15 cellular contexts compared by ENCODE assay signal in the genomic region with DNA sequence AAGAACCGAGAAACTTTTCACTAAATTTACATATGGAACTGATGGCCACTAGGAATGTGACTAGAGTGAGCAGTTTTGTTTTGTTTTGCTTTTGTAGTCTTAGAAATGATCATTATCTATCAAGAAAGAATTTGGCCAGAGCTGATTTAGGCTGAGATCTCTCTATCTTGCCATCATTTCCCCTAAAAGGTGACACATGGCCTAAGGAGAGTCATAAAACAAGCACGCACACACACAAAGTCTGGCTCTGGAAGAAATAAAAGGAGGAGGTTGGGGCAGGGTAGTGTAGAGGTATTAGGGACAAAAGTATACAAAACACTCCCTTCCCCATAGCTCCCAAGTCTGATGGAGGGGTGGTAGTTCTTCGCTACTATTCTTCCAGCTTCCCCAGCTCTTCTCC. TPM values are rescaled to one million over a fixed set of nuclear protein-coding genes. Genes with fewer than 3 reads are reported as not detected.
A peak's percentile ranks its signal among the peaks of the same experiment; 100 is the strongest.
DNase-seq lines count a peak whose midpoint lies in the region; ATAC-seq and TF ChIP-seq lines count a peak whose summit lies in the region.
"Had no signal": no experiment of that assay in that cellular context is flagged by ENCODE, and none has a peak within 500 bp of the region (broad histone marks: within the 10 kb centered on the region; RNA-seq: fewer than 3 reads in every experiment).

No MANE protein-coding gene starts in this region.

- ATAC-seq in CD8-positive, alpha-beta T cell = no peak
- ATAC-seq in WTC11 = no peak
- ATAC-seq in HG03196 (IDR thresholded peaks at IDR 0.05; ENCODE audit: unreplicated experiment) = no peak
- ATAC-seq: K562 had no signal

- no peak overlapping the region for H3K4me3 Mint-ChIP-seq in CD8-positive, alpha-beta T cell
- no peak overlapping the region for H3K4me3 Mint-ChIP-seq in WTC11

- peak overlapping the region; percentile 81 for H3K27ac Mint-ChIP-seq in CD8-positive, alpha-beta T cell
- H3K27ac Mint-ChIP-seq in WTC11 = peak overlapping the region; percentile 77

- 80 to 95% methylated on average over 3 of the region's 3 CpGs for WGBS in thyroid gland, 2 donors

- TF ChIP-seq POLR2A in uterus (IDR thresholded peaks at IDR 0.05) (no peak), thyroid gland (IDR thresholded peaks at IDR 0.05) (no peak)

- H3K4me1 Mint-ChIP-seq in CD8-positive, alpha-beta T cell (ENCODE audit: low read depth) = peaks cover 86% of the 10 kb centered on the region
- H3K4me1 Mint-ChIP-seq in WTC11 = peaks cover 69% of the 10 kb centered on the region

- H3K9me3 Mint-ChIP-seq in CD8-positive, alpha-beta T cell = peaks cover 7% of the 10 kb centered on the region
- H3K9me3 Mint-ChIP-seq in WTC11 = no peaks in the 10 kb centered on the region

- no peak overlapping the region for H3K27ac ChIP-seq in CD8-positive, alpha-beta T cell (ENCODE audit: low read depth, low read length)
- H3K27ac ChIP-seq in uterus = no peak overlapping the region
- no peak overlapping the region for H3K27ac ChIP-seq in thyroid gland
- H3K27ac ChIP-seq: cardiac muscle cell had no signal

- H3K27me3 Mint-ChIP-seq in CD8-positive, alpha-beta T cell (ENCODE audit: low read depth) = no peaks in the 10 kb centered on the region
- H3K27me3 Mint-ChIP-seq in WTC11 (ENCODE audit: low read depth) = no peaks in the 10 kb centered on the region

- peaks cover 92% of the 10 kb centered on the region for H3K36me3 Mint-ChIP-seq in CD8-positive, alpha-beta T cell
- H3K36me3 Mint-ChIP-seq in WTC11 = 0 out of 2 replicates have a peak, but pooled peaks cover 2% of the 10 kb centered on the region

- DNase-seq in AG10803 (ENCODE audit: low read depth) = peak; percentile 56
- DNase-seq in CD8-positive, alpha-beta T cell = no peak
- no peak for DNase-seq in WTC11 (ENCODE audit: low spot score)
- DNase-seq in kidney tubule cell (ENCODE audit: low spot score) = peak; percentile 10
- DNase-seq in uterus = no peak
- no peak for DNase-seq in NK-92 (lab: John Stamatoyannopoulos, UW; ENCODE audit: unreplicated experiment)
- DNase-seq in thyroid gland = no peak
- DNase-seq: activated CD4-positive, alpha-beta T cell treated with anti-CD3 and anti-CD28 coated beads for 1 hour; head of caudate nucleus; NCI-H2029; NCI-H510A treated with DMSO at 0.1 percent for 48 hours; T1000 had no signal

- CTCF ChIA-PET in CD8-positive, alpha-beta T cell (lab: Charles Lee) = interaction anchor here (1.3 to 5.4 kb wide), 8 partner anchors 9 to 192 kb away, joined by 3 to 23 read pairs (median 4); no protein-coding TSS in a partner anchor
- CTCF ChIA-PET in WTC11 (lab: Charles Lee) = interaction anchor here (0.9 to 1.7 kb wide), 5 partner anchors 9 to 139 kb away, joined by 3 to 8 read pairs (median 5); no protein-coding TSS in a partner anchor

- no peak overlapping the region for H3K4me3 ChIP-seq in AG10803 (ENCODE audit: low read length)
- H3K4me3 ChIP-seq in CD8-positive, alpha-beta T cell (ENCODE audit: low read depth, low read length) = no peak overlapping the region
- no peak overlapping the region for H3K4me3 ChIP-seq in uterus
- H3K4me3 ChIP-seq in thyroid gland (replicated peaks in 1 of 3) = no peak overlapping the region
- H3K4me3 ChIP-seq: cardiac muscle cell, K562 had no signal

- peaks cover 37% of the 10 kb centered on the region for H3K36me3 ChIP-seq in CD8-positive, alpha-beta T cell (ENCODE audit: insufficient read depth, low read length)
- H3K36me3 ChIP-seq in uterus = no peaks in the 10 kb centered on the region
- H3K36me3 ChIP-seq in thyroid gland = no peaks in the 10 kb centered on the region
- H3K36me3 ChIP-seq: cardiac muscle cell had no signal

- no peak for TF ChIP-seq CTCF in AG10803 (conservative IDR thresholded peaks at IDR 0.05; ENCODE audit: low read length)
- TF ChIP-seq CTCF in CD8-positive, alpha-beta T cell (IDR thresholded peaks at IDR 0.05) = no peak
- no peak for TF ChIP-seq CTCF in WTC11 (IDR thresholded peaks at IDR 0.05)
- TF ChIP-seq CTCF in uterus (IDR thresholded peaks at IDR 0.05) = no peak
- no peak for TF ChIP-seq CTCF in thyroid gland (IDR thresholded peaks at IDR 0.05)

- no peaks in the 10 kb centered on the region for H3K9me3 ChIP-seq in CD8-positive, alpha-beta T cell (ENCODE audit: low read length)
- H3K9me3 ChIP-seq in uterus (no peaks in the 10 kb centered on the region), thyroid gland (no peaks in the 10 kb centered on the region)

- H3K4me1 ChIP-seq in CD8-positive, alpha-beta T cell (ENCODE audit: insufficient read depth, low read length) = peaks cover 63% of the 10 kb centered on the region
- no peaks in the 10 kb centered on the region for H3K4me1 ChIP-seq in uterus
- H3K4me1 ChIP-seq in thyroid gland = no peaks in the 10 kb centered on the region

- H3K27me3 ChIP-seq in CD8-positive, alpha-beta T cell (ENCODE audit: insufficient read depth, low read length) = no peaks in the 10 kb centered on the region
- H3K27me3 ChIP-seq in uterus (no peaks in the 10 kb centered on the region), thyroid gland (no peaks in the 10 kb centered on the region)
- H3K27me3 ChIP-seq: cardiac muscle cell had no signal

- POLR2A ChIA-PET in CD8-positive, alpha-beta T cell (lab: Charles Lee) = interaction anchor here (0.6 to 1.2 kb wide), 2 partner anchors 35 to 39 kb away, joined by 3 read pairs; no protein-coding TSS in a partner anchor
- POLR2A ChIA-PET in WTC11 (lab: Charles Lee) = no interaction called here

- intact Hi-C loops in CD8-positive, alpha-beta T cell (cut with DNase I, micrococcal nuclease) = no loop called here
- intact Hi-C loops in uterus (cut with DNase I; ENCODE audit: low total_unique reads) = no loop called here
- intact Hi-C loops in thyroid gland (cut with DNase I) = no loop called here

TF ChIP-seq in WTC11, 78 proteins besides CTCF, POLR2A, EP300 and RAD21 (continues in another document):
- TF ChIP-seq, protein P1, sequence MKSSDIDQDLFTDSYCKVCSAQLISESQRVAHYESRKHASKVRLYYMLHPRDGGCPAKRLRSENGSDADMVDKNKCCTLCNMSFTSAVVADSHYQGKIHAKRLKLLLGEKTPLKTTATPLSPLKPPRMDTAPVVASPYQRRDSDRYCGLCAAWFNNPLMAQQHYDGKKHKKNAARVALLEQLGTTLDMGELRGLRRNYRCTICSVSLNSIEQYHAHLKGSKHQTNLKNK (CRISPR knock-in tag; IDR thresholded peaks at IDR 0.05) = no peak
- no peak for TF ChIP-seq CBFB (CRISPR knock-in tag; IDR thresholded peaks at IDR 0.05; ENCODE audit: low read depth)
- TF ChIP-seq ESRRA (CRISPR knock-in tag; IDR thresholded peaks at IDR 0.05; ENCODE audit: borderline replicate concordance) = no peak
- TF ChIP-seq, protein P2, sequence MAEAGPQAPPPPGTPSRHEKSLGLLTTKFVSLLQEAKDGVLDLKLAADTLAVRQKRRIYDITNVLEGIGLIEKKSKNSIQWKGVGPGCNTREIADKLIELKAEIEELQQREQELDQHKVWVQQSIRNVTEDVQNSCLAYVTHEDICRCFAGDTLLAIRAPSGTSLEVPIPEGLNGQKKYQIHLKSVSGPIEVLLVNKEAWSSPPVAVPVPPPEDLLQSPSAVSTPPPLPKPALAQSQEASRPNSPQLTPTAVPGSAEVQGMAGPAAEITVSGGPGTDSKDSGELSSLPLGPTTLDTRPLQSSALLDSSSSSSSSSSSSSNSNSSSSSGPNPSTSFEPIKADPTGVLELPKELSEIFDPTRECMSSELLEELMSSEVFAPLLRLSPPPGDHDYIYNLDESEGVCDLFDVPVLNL (CRISPR knock-in tag; IDR thresholded peaks at IDR 0.05; ENCODE audit: borderline replicate concordance, low read depth) = no peak
- no peak for TF ChIP-seq ZNF396 (CRISPR knock-in tag; IDR thresholded peaks at IDR 0.05; ENCODE audit: borderline replicate concordance)
- no peak for TF ChIP-seq EMX1 (CRISPR knock-in tag; IDR thresholded peaks at IDR 0.05)
- TF ChIP-seq, protein P3, sequence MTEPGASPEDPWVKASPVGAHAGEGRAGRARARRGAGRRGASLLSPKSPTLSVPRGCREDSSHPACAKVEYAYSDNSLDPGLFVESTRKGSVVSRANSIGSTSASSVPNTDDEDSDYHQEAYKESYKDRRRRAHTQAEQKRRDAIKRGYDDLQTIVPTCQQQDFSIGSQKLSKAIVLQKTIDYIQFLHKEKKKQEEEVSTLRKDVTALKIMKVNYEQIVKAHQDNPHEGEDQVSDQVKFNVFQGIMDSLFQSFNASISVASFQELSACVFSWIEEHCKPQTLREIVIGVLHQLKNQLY (CRISPR knock-in tag; IDR thresholded peaks at IDR 0.05) = no peak
- TF ChIP-seq TEAD4 (CRISPR knock-in tag; IDR thresholded peaks at IDR 0.05) = no peak
- TF ChIP-seq KAT7 (CRISPR knock-in tag; IDR thresholded peaks at IDR 0.05; ENCODE audit: borderline replicate concordance) = no peak
- TF ChIP-seq, protein P4, sequence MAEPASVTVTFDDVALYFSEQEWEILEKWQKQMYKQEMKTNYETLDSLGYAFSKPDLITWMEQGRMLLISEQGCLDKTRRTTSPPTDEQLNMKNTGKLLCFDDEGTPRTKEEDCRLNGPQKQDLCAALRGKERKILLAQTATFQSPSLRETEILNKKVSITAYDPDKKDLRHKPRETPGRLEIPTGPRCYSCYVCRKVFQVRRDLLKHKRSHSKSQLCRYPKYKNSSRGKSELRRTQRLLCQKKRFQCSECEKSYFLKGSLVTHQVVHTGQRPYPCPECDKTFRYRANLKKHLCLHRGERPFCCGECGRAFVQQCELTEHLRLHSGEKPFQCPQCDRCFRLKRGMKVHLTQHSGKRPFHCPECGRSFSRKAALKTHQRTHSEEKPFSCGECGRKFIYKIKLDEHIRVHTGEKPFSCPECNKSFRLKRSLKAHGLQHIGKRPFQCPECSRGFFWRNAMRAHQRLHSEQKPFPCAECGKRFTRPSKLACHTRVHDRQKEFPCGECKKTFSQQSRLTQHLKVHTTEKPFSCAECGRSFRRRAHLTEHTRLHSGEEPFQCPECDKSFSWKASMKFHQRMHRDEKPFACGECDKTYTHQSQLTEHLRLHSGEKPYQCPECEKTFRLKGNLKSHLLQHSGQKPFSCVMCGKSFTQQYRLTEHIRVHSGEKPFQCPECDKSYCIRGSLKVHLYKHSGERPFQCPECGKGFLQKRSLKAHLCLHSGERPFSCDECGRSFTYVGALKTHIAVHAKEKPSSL (CRISPR knock-in tag; conservative IDR thresholded peaks at IDR 0.05) = no peak
- TF ChIP-seq, protein P5, sequence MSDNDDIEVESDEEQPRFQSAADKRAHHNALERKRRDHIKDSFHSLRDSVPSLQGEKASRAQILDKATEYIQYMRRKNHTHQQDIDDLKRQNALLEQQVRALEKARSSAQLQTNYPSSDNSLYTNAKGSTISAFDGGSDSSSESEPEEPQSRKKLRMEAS (CRISPR knock-in tag; IDR thresholded peaks at IDR 0.05) = no peak
- TF ChIP-seq, protein P6, sequence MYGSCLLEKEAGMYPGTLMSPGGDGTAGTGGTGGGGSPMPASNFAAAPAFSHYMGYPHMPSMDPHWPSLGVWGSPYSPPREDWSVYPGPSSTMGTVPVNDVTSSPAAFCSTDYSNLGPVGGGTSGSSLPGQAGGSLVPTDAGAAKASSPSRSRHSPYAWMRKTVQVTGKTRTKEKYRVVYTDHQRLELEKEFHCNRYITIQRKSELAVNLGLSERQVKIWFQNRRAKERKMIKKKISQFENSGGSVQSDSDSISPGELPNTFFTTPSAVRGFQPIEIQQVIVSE (CRISPR knock-in tag; IDR thresholded peaks at IDR 0.05; ENCODE audit: borderline replicate concordance) = no peak

RNA-seq across cellular contexts. Expression of a gene that starts 56.4 kb away (rescaled TPM):
- total RNA-seq in CD8-positive, alpha-beta T cell = 10 to 100 TPM; 92.5 to 93.2 TPM
- total RNA-seq in WTC11 (2021) = 11.3 to 13.5 TPM (median 11.9 TPM) in 3 replicates
- 100 to 1,000 TPM in 2 of 4 donors, 10 to 100 TPM in 2; 29.0 to 106 (median 80.4) TPM for total RNA-seq in uterus
- total RNA-seq in thyroid gland = 10 to 100 TPM in 1 of 4 donors, 1 to 10 TPM in 3; 3.1 to 13.0 (median 8.4) TPM

Comparison
In these comparisons a context has a peak if more than half of its experiments do, and no peak if none do; other contexts are left out.
1. DNase-seq: peak in AG10803 (single experiment) and kidney tubule cell (single experiment); none in CD8-positive, alpha-beta T cell (0 of 7), WTC11 (single experiment), uterus (0 of 2), NK-92 (single experiment) and thyroid gland (0 of 2).